10 cellular contexts compared by ENCODE assay signal in genomic region chr15:40040293-40040635, GRCh38. TPM values are rescaled to one million over a fixed set of nuclear protein-coding genes. Genes with fewer than 3 reads are reported as not detected.
DNase-seq lines count a peak whose midpoint lies in the region; ATAC-seq and TF ChIP-seq lines count a peak whose summit lies in the region.
"Had no signal": no experiment of that assay in that cellular context is flagged by ENCODE, and none has a peak within 500 bp of the region (broad histone marks: within the 10 kb centered on the region; RNA-seq: fewer than 3 reads in every experiment).

No MANE protein-coding gene starts in this region.

- H4K20me1 ChIP-seq in PC-9 (ENCODE audit: insufficient read depth) = no peaks in the 10 kb centered on the region; the same call in 1 of the 2 replicates

- H3K4me1 Mint-ChIP-seq in activated CD4-positive, alpha-beta T cell treated with anti-CD3 and anti-CD28 coated beads for 36 hours = peaks cover 57% of the 10 kb centered on the region

- H3K27me3 ChIP-seq in PC-9 (ENCODE audit: insufficient read depth, low read depth) (no peaks in the 10 kb centered on the region), skeletal muscle satellite cell (ENCODE audit: control insufficient read depth, insufficient read depth, low read length) (no peaks in the 10 kb centered on the region)

- CTCF ChIA-PET in activated CD4-positive, alpha-beta T cell treated with anti-CD3 and anti-CD28 coated beads for 36 hours (lab: Charles Lee) = interaction anchor here (0.6 to 4.8 kb wide), 7 partner anchors 9 to 235 kb away, joined by 3 to 42 read pairs (median 4); no protein-coding TSS in a partner anchor
- CTCF ChIA-PET in PC-9 (lab: Charles Lee) = no interaction called here

- H3K27me3 Mint-ChIP-seq in activated CD4-positive, alpha-beta T cell treated with anti-CD3 and anti-CD28 coated beads for 36 hours = no peaks in the 10 kb centered on the region

- H3K36me3 ChIP-seq in PC-9 (ENCODE audit: low read depth) (0 out of 2 replicates have a peak, but pooled peaks cover 5% of the 10 kb centered on the region), skeletal muscle satellite cell (ENCODE audit: insufficient read depth, low read length) (peaks cover 24% of the 10 kb centered on the region)

- no peak for TF ChIP-seq CTCF in PC-9 (conservative IDR thresholded peaks at IDR 0.05)
- no peak for TF ChIP-seq CTCF in epithelial cell of proximal tubule (conservative IDR thresholded peaks at IDR 0.05; ENCODE audit: low read depth, low read length)

- no peaks in the 10 kb centered on the region; the same call in 1 of the 2 replicates for H3F3A ChIP-seq in PC-9 (ENCODE audit: insufficient read depth, low read depth)

- peaks cover 21% of the 10 kb centered on the region for H3K4me1 ChIP-seq in PC-9 (replicated peaks; ENCODE audit: insufficient read depth)
- H3K4me1 ChIP-seq in skeletal muscle satellite cell (ENCODE audit: control insufficient read depth, insufficient read depth, low read length) = peaks cover 22% of the 10 kb centered on the region

- no peaks in the 10 kb centered on the region for H3K9me3 Mint-ChIP-seq in activated CD4-positive, alpha-beta T cell treated with anti-CD3 and anti-CD28 coated beads for 36 hours (ENCODE audit: low read depth)

- H3K4me2 ChIP-seq in PC-9 (peak overlapping the region; percentile 96), skeletal muscle satellite cell (ENCODE audit: low read length) (peak overlapping the region; percentile 75)

- H3K36me3 Mint-ChIP-seq in activated CD4-positive, alpha-beta T cell treated with anti-CD3 and anti-CD28 coated beads for 36 hours (ENCODE audit: low read depth) = peaks cover 31% of the 10 kb centered on the region

- no peaks in the 10 kb centered on the region for H3K9me2 ChIP-seq in PC-9 (ENCODE audit: insufficient read depth)

- POLR2A ChIA-PET in activated CD4-positive, alpha-beta T cell treated with anti-CD3 and anti-CD28 coated beads for 36 hours (lab: Charles Lee) = interaction anchor here (0.9 to 1.2 kb wide), 2 partner anchors 107 to 121 kb away, joined by 3 to 5 read pairs; partner anchors contain the start of genes BUB1B and EIF2AK4
- POLR2A ChIA-PET in PC-9 (lab: Charles Lee; ENCODE audit: unreplicated experiment) = no interaction called here

- peaks cover 24% of the 10 kb centered on the region for H3K79me2 ChIP-seq in PC-9 (ENCODE audit: low read depth)

- H3K27ac ChIP-seq in PC-9 = no peak overlapping the region

- no TSS peak for BruUV-seq in PC-9 (replicated peaks; lab: Mats Ljungman, UMichigan)

- H3K4me3 ChIP-seq in PC-9 (peak overlapping the region; percentile 84; the same call in 1 of the 2 replicates), epithelial cell of proximal tubule (ENCODE audit: low read depth, low read length) (peak overlapping the region; percentile 90), skeletal muscle satellite cell (ENCODE audit: low read length) (peak overlapping the region; percentile 49)

- H3K9me3 ChIP-seq in PC-9 (ENCODE audit: insufficient read depth, low read depth) (no peaks in the 10 kb centered on the region; the same call in 1 of the 2 replicates), skeletal muscle satellite cell (replicated peaks; ENCODE audit: low read length) (no peaks in the 10 kb centered on the region)

- no peak overlapping the region for H2AFZ ChIP-seq in PC-9

- peak overlapping the region; percentile 97 for H3K4me3 Mint-ChIP-seq in activated CD4-positive, alpha-beta T cell treated with anti-CD3 and anti-CD28 coated beads for 36 hours

- intact Hi-C loops in activated CD4-positive, alpha-beta T cell treated with anti-CD3 and anti-CD28 coated beads for 36 hours (cut with DNase I, micrococcal nuclease) = no loop called here
- intact Hi-C loops in PC-9 (cut with micrococcal nuclease; ENCODE audit: unreplicated experiment) = no loop called here

- no peak for ATAC-seq in activated CD4-positive, alpha-beta T cell treated with anti-CD3 and anti-CD28 coated beads for 36 hours
- no peak for ATAC-seq in GM21423 (IDR thresholded peaks at IDR 0.05; ENCODE audit: unreplicated experiment)
- no peak for ATAC-seq in GM18873 (IDR thresholded peaks at IDR 0.05; ENCODE audit: low FRiP score, unreplicated experiment)

- no peak overlapping the region for H3K9ac ChIP-seq in skeletal muscle satellite cell (ENCODE audit: low read depth, low read length)

- H3K27ac Mint-ChIP-seq in activated CD4-positive, alpha-beta T cell treated with anti-CD3 and anti-CD28 coated beads for 36 hours = peak overlapping the region; percentile 88

- DNase-seq in activated CD4-positive, alpha-beta T cell treated with anti-CD3 and anti-CD28 coated beads for 36 hours = no peak
- no peak for DNase-seq in activated CD4-positive, alpha-beta T cell treated with anti-CD3 and anti-CD28 coated beads for 48 hours
- DNase-seq in PC-9 (no peak), epithelial cell of proximal tubule (ENCODE audit: low read depth) (no peak), NCI-H187 (lab: John Stamatoyannopoulos, UW) (no peak)
- DNase-seq: HCEC 1CT, NCI-H510A had no signal

RNA-seq across cellular contexts. Expression of gene SRP14, which starts 1.3 kb away (rescaled TPM):
- total RNA-seq in activated CD4-positive, alpha-beta T cell treated with anti-CD3 and anti-CD28 coated beads for 36 hours = 100 to 1,000 TPM; 124 to 157 TPM
- total RNA-seq in PC-9 (2021) = 141 and 196 TPM in 2 replicates
- 277 and 402 TPM in 2 replicates for total RNA-seq in epithelial cell of proximal tubule
- 61.1 and 87.6 TPM in 2 replicates for total RNA-seq in skeletal muscle satellite cell (2012; rRNA removed)
